35 cellular contexts compared by ENCODE assay signal in genomic region chr9:26658476-26658875, GRCh38.
"Had no signal": no experiment of that assay in that cellular context is flagged by ENCODE, and none has a peak within 500 bp of the region (broad histone marks: within the 10 kb centered on the region; RNA-seq: fewer than 3 reads in every experiment).

No MANE protein-coding gene starts in this region.

- H3K9me3 ChIP-seq: MG63 had no signal

- DNase-seq: Karpas-422, Kasumi-1, KG1, MG63, MM.1S, MV-4-11, NCI-H1048, NCI-H1092, NCI-H1092 treated with DMSO at 0.1 percent for 48 hours, NCI-H1105, NCI-H1105 treated with DMSO at 0.1 percent for 48 hours, NCI-H1417, NCI-H1417 treated with DMSO at 0.1 percent for 48 hours, NCI-H1436, NCI-H1436 treated with DMSO at 0.1 percent for 48 hours, NCI-H146, NCI-H1694, NCI-H1694 treated with DMSO at 0.1 percent for 48 hours, NCI-H187, NCI-H187 treated with DMSO at 0.1 percent for 48 hours, NCI-H1930, NCI-H2029, NCI-H2029 treated with DMSO at 0.1 percent for 48 hours, NCI-H2081, NCI-H2081 treated with DMSO at 0.1 percent for 48 hours, NCI-H2107, NCI-H2171, NCI-H2171 treated with DMSO at 0.1 percent for 48 hours, NCI-H2227 treated with DMSO at 0.1 percent for 48 hours, NCI-H226, NCI-H345, NCI-H446, NCI-H446 treated with DMSO at 0.1 percent for 48 hours, NCI-H510A had no signal

- H3K4me3 ChIP-seq: MG63 had no signal

- H3K27me3 ChIP-seq: MG63 had no signal

- H3K36me3 ChIP-seq: MG63 had no signal

- H3K27ac ChIP-seq: KMS-11 had no signal

- H3K4me2 ChIP-seq: KMS-11 had no signal

- H3K9ac ChIP-seq: KMS-11 had no signal
